Comparison of ENCODE assay signal across 13 cellular contexts in genomic region chr15:62124953-62125263, GRCh38. TPM values are rescaled to one million over a fixed set of nuclear protein-coding genes. Genes with fewer than 3 reads are reported as not detected.
DNase-seq lines count a peak whose midpoint lies in the region; ATAC-seq and TF ChIP-seq lines count a peak whose summit lies in the region.
"Had no signal": no experiment of that assay in that cellular context is flagged by ENCODE, and none has a peak within 500 bp of the region (broad histone marks: within the 10 kb centered on the region; RNA-seq: fewer than 3 reads in every experiment).

No MANE protein-coding gene starts in this region.

- no peak for DNase-seq in CD8-positive, alpha-beta memory T cell
- no peak for DNase-seq in activated naive CD8-positive, alpha-beta T cell treated with anti-CD3 and anti-CD28 coated beads, Interleukin-2, amount 50 U/mL, for 24 hours
- DNase-seq in mucosa of descending colon (no peak), adrenal gland (no peak), NOMO-1 treated with dmso at 0.1 percent for 144 hours (lab: John Stamatoyannopoulos, UW; ENCODE audit: unreplicated experiment) (no peak)
- no peak for DNase-seq in NK-92 treated with Interleukin-12 subunit alpha and Interleukin-12 subunit beta, amount 100 ng/mL, for 24 hours (lab: John Stamatoyannopoulos, UW)
- DNase-seq: activated CD8-positive, alpha-beta memory T cell treated with anti-CD3 and anti-CD28 coated beads for 24 hours; effector CD4-positive, alpha-beta T cell; stimulated activated CD4-positive, alpha-beta T cell treated with anti-CD3 and anti-CD28 coated beads, Interleukin-4, amount 100 ng/mL, for 4 hours; substantia nigra had no signal

- no peaks in the 10 kb centered on the region for H3K36me3 ChIP-seq in CD8-positive, alpha-beta memory T cell (ENCODE audit: insufficient read depth, low read length)
- H3K36me3 ChIP-seq in KOPT-K1 (ENCODE audit: insufficient read depth, low read length) (no peaks in the 10 kb centered on the region), mucosa of descending colon (ENCODE audit: low read depth) (no peaks in the 10 kb centered on the region), adrenal gland (replicated peaks in 1 of 2) (no peaks in the 10 kb centered on the region)

- no peaks in the 10 kb centered on the region for H3K9me3 ChIP-seq in CD8-positive, alpha-beta memory T cell (ENCODE audit: low read length)
- no peaks in the 10 kb centered on the region for H3K9me3 ChIP-seq in KOPT-K1 (ENCODE audit: insufficient read depth, low read length, poor library complexity, severe bottlenecking)
- H3K9me3 ChIP-seq in mucosa of descending colon, result no peaks in the 10 kb centered on the region
- no peaks in the 10 kb centered on the region for H3K9me3 ChIP-seq in adrenal gland (replicated peaks in 1 of 3)

- POLR2A ChIA-PET in CD8-positive, alpha-beta memory T cell (lab: Charles Lee), result no interaction called here

- WGBS in adrenal gland, 4 donors, result 58 to 68% (median 63%) methylated on average over 2 of the region's 2 CpGs

- TF ChIP-seq CTCF in mucosa of descending colon (IDR thresholded peaks at IDR 0.05) (no peak), adrenal gland (IDR thresholded peaks at IDR 0.05) (no peak)

- peaks cover 36 to 70% (median 55%) of the 10 kb centered on the region in 3 donors for H3K4me1 Mint-ChIP-seq in CD8-positive, alpha-beta memory T cell
- peaks cover 56% of the 10 kb centered on the region for H3K4me1 Mint-ChIP-seq in activated naive CD8-positive, alpha-beta T cell treated with anti-CD3 and anti-CD28 coated beads, Interleukin-2, amount 50 U/mL, for 24 hours

- CTCF ChIA-PET in CD8-positive, alpha-beta memory T cell (lab: Charles Lee), result interaction anchor here (1.1 kb wide), 1 partner anchor 129 kb away, joined by 3 read pairs; no protein-coding TSS in a partner anchor

- no peak overlapping the region for H3K4me3 ChIP-seq in CD8-positive, alpha-beta memory T cell (ENCODE audit: low read length)
- H3K4me3 ChIP-seq in mucosa of descending colon, result no peak overlapping the region
- H3K4me3 ChIP-seq in adrenal gland, result no peak overlapping the region

- ATAC-seq in activated naive CD8-positive, alpha-beta T cell treated with anti-CD3 and anti-CD28 coated beads, Interleukin-2, amount 50 U/mL, for 24 hours, result no peak
- ATAC-seq in mucosa of descending colon (peak; percentile 11), GM18502 (IDR thresholded peaks at IDR 0.05; ENCODE audit: poor library complexity, unreplicated experiment) (no peak)

- no peak overlapping the region for H3K27ac ChIP-seq in CD8-positive, alpha-beta memory T cell (ENCODE audit: low read depth, low read length)
- H3K27ac ChIP-seq in KOPT-K1 (ENCODE audit: low read depth, low read length, poor library complexity, severe bottlenecking) (peak overlapping the region; percentile 52), adrenal gland (no peak overlapping the region)

- peak overlapping the region in 4 of 7 donors; percentile 14 to 62 (median 36) for H3K4me3 Mint-ChIP-seq in CD8-positive, alpha-beta memory T cell
- no peak overlapping the region for H3K4me3 Mint-ChIP-seq in activated naive CD8-positive, alpha-beta T cell treated with anti-CD3 and anti-CD28 coated beads, Interleukin-2, amount 50 U/mL, for 24 hours

- peaks cover 23% of the 10 kb centered on the region for H3K4me1 ChIP-seq in CD8-positive, alpha-beta memory T cell (ENCODE audit: insufficient read depth, low read length)
- H3K4me1 ChIP-seq in mucosa of descending colon (ENCODE audit: low read depth) (peaks cover 33% of the 10 kb centered on the region), adrenal gland (replicated peaks in 1 of 2) (peaks cover 0 to 4% of the 10 kb centered on the region in 2 donors)

- H3K27ac Mint-ChIP-seq in CD8-positive, alpha-beta memory T cell, result peak overlapping the region in 6 of 8 donors; percentile 61 to 99 (median 85)
- H3K27ac Mint-ChIP-seq in activated naive CD8-positive, alpha-beta T cell treated with anti-CD3 and anti-CD28 coated beads, Interleukin-2, amount 50 U/mL, for 24 hours, result peak overlapping the region; percentile 17

- intact Hi-C loops in mucosa of descending colon (cut with DNase I, micrococcal nuclease) (no loop called here), adrenal gland (cut with DNase I) (no loop called here)

- TF ChIP-seq POLR2A in adrenal gland (IDR thresholded peaks at IDR 0.05), result no peak

- H3K36me3 Mint-ChIP-seq in CD8-positive, alpha-beta memory T cell, result no peaks in the 10 kb centered on the region
- H3K36me3 Mint-ChIP-seq in activated naive CD8-positive, alpha-beta T cell treated with anti-CD3 and anti-CD28 coated beads, Interleukin-2, amount 50 U/mL, for 24 hours (ENCODE audit: low read depth), result no peaks in the 10 kb centered on the region

- H3K27me3 ChIP-seq in CD8-positive, alpha-beta memory T cell (ENCODE audit: insufficient read depth, low read length, poor library complexity, severe bottlenecking), result no peaks in the 10 kb centered on the region
- no peaks in the 10 kb centered on the region for H3K27me3 ChIP-seq in adrenal gland

- peaks cover 0 to under 1% (median 0%) of the 10 kb centered on the region in 5 donors for H3K9me3 Mint-ChIP-seq in CD8-positive, alpha-beta memory T cell
- no peaks in the 10 kb centered on the region for H3K9me3 Mint-ChIP-seq in activated naive CD8-positive, alpha-beta T cell treated with anti-CD3 and anti-CD28 coated beads, Interleukin-2, amount 50 U/mL, for 24 hours

- H3K27me3 Mint-ChIP-seq in CD8-positive, alpha-beta memory T cell, result peaks cover 2 to 5% of the 10 kb centered on the region in 2 donors
- H3K27me3 Mint-ChIP-seq in activated naive CD8-positive, alpha-beta T cell treated with anti-CD3 and anti-CD28 coated beads, Interleukin-2, amount 50 U/mL, for 24 hours, result peaks cover under 1% of the 10 kb centered on the region

RNA-seq across cellular contexts. Expression of gene C2CD4B, which starts 40.2 kb away (rescaled TPM):
- under 1 TPM in 1 of 2 experiments, not detected in 1; 0.13 TPM for total RNA-seq in CD8-positive, alpha-beta memory T cell
- not detected for polyA plus RNA-seq in CD8-positive, alpha-beta memory T cell
- total RNA-seq in mucosa of descending colon (1 to 10 TPM; 1.5 to 3.7 (median 3.2) TPM), adrenal gland (1 to 10 TPM in 5 of 8 donors, under 1 TPM in 1, not detected in 2; 0.61 to 3.2 (median 1.8) TPM)
- polyA plus RNA-seq in adrenal gland, result 1 to 10 TPM in 1 of 3 donors, under 1 TPM in 1, not detected in 1; 0.97 to 3.6 TPM

RNA-seq across cellular contexts. Expression of gene C2CD4A, which starts 58.1 kb away (rescaled TPM):
- under 1 TPM; 0.09 to 0.13 TPM for total RNA-seq in CD8-positive, alpha-beta memory T cell
- polyA plus RNA-seq in CD8-positive, alpha-beta memory T cell, result not detected
- total RNA-seq in mucosa of descending colon, result 1 to 10 TPM in 1 of 3 donors, under 1 TPM in 2; 0.28 to 1.9 (median 0.29) TPM
- total RNA-seq in adrenal gland, result under 1 TPM in 5 of 8 donors, not detected in 3; 0.07 to 0.67 (median 0.23) TPM
- under 1 TPM; 0.10 to 0.42 (median 0.24) TPM for polyA plus RNA-seq in adrenal gland
- total RNA-seq: T-helper 1 cell treated with Interleukin-12 subunit alpha and Interleukin-12 subunit beta and Interleukin-4 antibody, amounts not matched to agents 30 ng/mL and 1 ng/mL, for 36 hours had no signal
